ENCODE assay signal across 16 cellular contexts in genomic region chr1:68197459-68197858, GRCh38. TPM values are rescaled to one million over a fixed set of nuclear protein-coding genes. Genes with fewer than 3 reads are reported as not detected.
DNase-seq lines count a peak whose midpoint lies in the region; ATAC-seq, FAIRE-seq and TF ChIP-seq lines count a peak whose summit lies in the region.
"Had no signal": no experiment of that assay in that cellular context is flagged by ENCODE, and none has a peak within 500 bp of the region (broad histone marks: within the 10 kb centered on the region; RNA-seq: fewer than 3 reads in every experiment).

No MANE protein-coding gene starts in this region.

- H3K27me3 ChIP-seq in keratinocyte (ENCODE audit: control insufficient read depth, extremely low read depth, insufficient read depth, low read length) (no peaks in the 10 kb centered on the region), smooth muscle cell (ENCODE audit: low read depth) (no peaks in the 10 kb centered on the region)

- H3K9me1 ChIP-seq in keratinocyte (ENCODE audit: control insufficient read depth, extremely low read depth, insufficient read depth, low read length) = no peaks in the 10 kb centered on the region

- ATAC-seq in HG02852 (IDR thresholded peaks at IDR 0.05; ENCODE audit: unreplicated experiment) (no peak), HG02798 (IDR thresholded peaks at IDR 0.05; ENCODE audit: poor library complexity, unreplicated experiment) (no peak)
- ATAC-seq: activated T-helper 17 cell treated with anti-CD3 and anti-CD28 coated beads, Interleukin-2, amount 50 U/mL, for 72 hours; natural killer cell treated with Interleukin-12 subunit alpha and Interleukin-12 subunit beta and Interleukin-15 and Interleukin-18, amount 100 ng/mL, for 72 hours had no signal

- peaks cover 13% of the 10 kb centered on the region for H3F3A ChIP-seq in smooth muscle cell (ENCODE audit: low read depth)

- H3K9me3 ChIP-seq in keratinocyte (ENCODE audit: control insufficient read depth, low read depth, low read length) = no peaks in the 10 kb centered on the region
- no peaks in the 10 kb centered on the region for H3K9me3 ChIP-seq in smooth muscle cell (replicated peaks; ENCODE audit: low read depth)
- H3K9me3 ChIP-seq in kidney (ENCODE audit: control insufficient read depth in 1 of 2, low read length in 2 of 2) = no peaks in the 10 kb centered on the region

- H3K79me2 ChIP-seq in keratinocyte (ENCODE audit: control insufficient read depth, insufficient read depth, low read length) (peaks cover 33% of the 10 kb centered on the region), smooth muscle cell (ENCODE audit: low read depth) (peaks cover 37% of the 10 kb centered on the region)

- H4K20me1 ChIP-seq in keratinocyte (ENCODE audit: control insufficient read depth, extremely low read depth, insufficient read depth, low read length) (no peaks in the 10 kb centered on the region), smooth muscle cell (ENCODE audit: low read depth) (no peaks in the 10 kb centered on the region)

- TF ChIP-seq CTCF in keratinocyte (optimal IDR thresholded peaks at IDR 0.05 in 1 of 3, IDR thresholded peaks at IDR 0.05 in 1 of 3, conservative IDR thresholded peaks at IDR 0.05 in 1 of 3; ENCODE audit: extremely low read depth in 1 of 3, insufficient read depth in 2 of 3, low read length in 3 of 3) (no peak), smooth muscle cell (IDR thresholded peaks at IDR 0.05; ENCODE audit: borderline replicate concordance, insufficient read depth, poor library complexity, severe bottlenecking) (no peak), kidney (IDR thresholded peaks at IDR 0.05; ENCODE audit: borderline replicate concordance, extremely low read depth, insufficient read depth) (no peak)

- H2AFZ ChIP-seq in keratinocyte (ENCODE audit: control insufficient read depth, low read length) = no peak overlapping the region
- no peak overlapping the region for H2AFZ ChIP-seq in smooth muscle cell (ENCODE audit: low read depth)

- H3K36me3 ChIP-seq in keratinocyte (ENCODE audit: control insufficient read depth in 2 of 2, extremely low read depth in 1 of 2, insufficient read depth in 2 of 2, low read length in 2 of 2) (peaks cover 2 to 3% of the 10 kb centered on the region in 2 experiments), smooth muscle cell (ENCODE audit: low read depth) (no peaks in the 10 kb centered on the region), kidney (ENCODE audit: control insufficient read depth in 1 of 2, insufficient read depth in 2 of 2, low read length in 2 of 2) (no peaks in the 10 kb centered on the region)

- FAIRE-seq in keratinocyte (lab: Jason Lieb, UNC) (no peak), kidney (lab: Jason Lieb, UNC) (no peak)
- FAIRE-seq: GM18507, H1 had no signal

- 69% methylated on average over 2 of the region's 2 CpGs for WGBS in smooth muscle cell (ENCODE audit: low lambda C conversion rate)

- H3K27ac ChIP-seq in keratinocyte (ENCODE audit: control insufficient read depth, insufficient read depth, low read length) (peak overlapping the region; percentile 72), smooth muscle cell (ENCODE audit: low read depth) (peak overlapping the region; percentile 77), kidney (ENCODE audit: low read depth in 2 of 2, low read length in 2 of 2) (peak overlapping the region in 1 of 2 donors; percentile 65)

- no peak overlapping the region for H3K9ac ChIP-seq in keratinocyte (ENCODE audit: control insufficient read depth, extremely low read depth, insufficient read depth, low read length)
- H3K9ac ChIP-seq in smooth muscle cell (ENCODE audit: low read depth) = peak overlapping the region; percentile 7
- no peak overlapping the region for H3K9ac ChIP-seq in kidney (ENCODE audit: low read length in 2 of 2)

- no peak overlapping the region for H3K4me3 ChIP-seq in keratinocyte (ENCODE audit: control insufficient read depth in 2 of 3, extremely low read depth in 1 of 3, insufficient read depth in 2 of 3, low read depth in 1 of 3, low read length in 3 of 3)
- peak overlapping the region; percentile 32 for H3K4me3 ChIP-seq in smooth muscle cell
- H3K4me3 ChIP-seq in kidney (ENCODE audit: low read length in 2 of 2) = no peak overlapping the region
- H3K4me3 ChIP-seq: skin epidermis had no signal

- dilution Hi-C loops in keratinocyte (cut with MboI; ENCODE audit: extremely low pct_ligation_motif_present, low sequenced_read_pairs) = no loop called here

- DNase-seq in DMS53 (lab: John Stamatoyannopoulos, UW) (peak; percentile 91), DMS53 treated with DMSO at 0.1 percent for 48 hours (lab: John Stamatoyannopoulos, UW; ENCODE audit: unreplicated experiment) (no peak), SW480 (ENCODE audit: low spot score) (peak; percentile 11), keratinocyte (ENCODE audit: low read depth, low spot score) (no peak), smooth muscle cell (lab: John Stamatoyannopoulos, UW; ENCODE audit: unreplicated experiment) (no peak), kidney (no peak)
- DNase-seq: anterior cingulate cortex; CD8-positive, alpha-beta memory T cell; foreskin melanocyte had no signal

- H3K4me2 ChIP-seq in keratinocyte (ENCODE audit: control insufficient read depth, extremely low read depth, insufficient read depth, low read depth, low read length) = peak overlapping the region; percentile 47
- peak overlapping the region; percentile 78 for H3K4me2 ChIP-seq in smooth muscle cell

- intact Hi-C loops in kidney (cut with DNase I) = no loop called here

- H3K4me1 ChIP-seq in keratinocyte (ENCODE audit: control insufficient read depth, extremely low read depth, insufficient read depth, low read length) = peaks cover 21% of the 10 kb centered on the region
- H3K4me1 ChIP-seq in smooth muscle cell (ENCODE audit: low read depth) = peaks cover 34% of the 10 kb centered on the region
- H3K4me1 ChIP-seq in kidney (ENCODE audit: control insufficient read depth in 1 of 2, insufficient read depth in 1 of 2, low read depth in 1 of 2, low read length in 2 of 2) = peaks cover 8% of the 10 kb centered on the region in 2 donors

RNA-seq across cellular contexts. Expression of gene WLS, which starts 34.9 kb away (rescaled TPM):
- polyA plus RNA-seq in keratinocyte (59.5 to 92.4 TPM (median 73.7 TPM) in 3 replicates), smooth muscle cell (58.1 and 93.2 TPM in 2 replicates), kidney (ENCODE audit: insufficient read depth, low read depth, low replicate concordance) (92.3 TPM)
- 14.1 TPM for polyA plus RNA-seq in keratinocyte (2011; ENCODE audit: low read depth)
- 33.4 and 56.9 TPM in 2 replicates for polyA plus RNA-seq in keratinocyte (2011; cell fraction: cytosol; rRNA removed)
- 101 and 111 TPM in 2 replicates for polyA plus RNA-seq in keratinocyte (2011; cell fraction: nucleus; rRNA removed)
- 34.8 and 57.5 TPM in 2 replicates for polyA plus RNA-seq in keratinocyte (2012; ENCODE audit: low replicate concordance)
- polyA minus RNA-seq in keratinocyte = 60.5 to 166 TPM (median 119 TPM) in 3 replicates
- 33.4 TPM for polyA minus RNA-seq in keratinocyte (2011; cell fraction: cytosol; rRNA and poly(A)+ RNA removed)
- polyA minus RNA-seq in keratinocyte (2011; cell fraction: nucleus; rRNA and poly(A)+ RNA removed) = 85.2 and 147 TPM in 2 replicates
- total RNA-seq in smooth muscle cell (92.5 and 112 TPM in 2 replicates), kidney (147 TPM)
- total RNA-seq: CD8-positive, alpha-beta memory T cell; natural killer cell treated with Interleukin-12 subunit alpha and Interleukin-12 subunit beta and Interleukin-15 and Interleukin-18, amount 100 ng/mL, for 72 hours had no signal
- polyA plus RNA-seq: CD8-positive, alpha-beta memory T cell had no signal

Comparison
In these comparisons a context has a peak if more than half of its experiments do, and no peak if none do; other contexts are left out.
1. DNase-seq: peak in DMS53 (single experiment) and SW480 (single experiment); none in DMS53 treated with DMSO at 0.1 percent for 48 hours (single experiment), keratinocyte (single experiment), smooth muscle cell (single experiment) and kidney (single experiment).